In the genomic region with DNA sequence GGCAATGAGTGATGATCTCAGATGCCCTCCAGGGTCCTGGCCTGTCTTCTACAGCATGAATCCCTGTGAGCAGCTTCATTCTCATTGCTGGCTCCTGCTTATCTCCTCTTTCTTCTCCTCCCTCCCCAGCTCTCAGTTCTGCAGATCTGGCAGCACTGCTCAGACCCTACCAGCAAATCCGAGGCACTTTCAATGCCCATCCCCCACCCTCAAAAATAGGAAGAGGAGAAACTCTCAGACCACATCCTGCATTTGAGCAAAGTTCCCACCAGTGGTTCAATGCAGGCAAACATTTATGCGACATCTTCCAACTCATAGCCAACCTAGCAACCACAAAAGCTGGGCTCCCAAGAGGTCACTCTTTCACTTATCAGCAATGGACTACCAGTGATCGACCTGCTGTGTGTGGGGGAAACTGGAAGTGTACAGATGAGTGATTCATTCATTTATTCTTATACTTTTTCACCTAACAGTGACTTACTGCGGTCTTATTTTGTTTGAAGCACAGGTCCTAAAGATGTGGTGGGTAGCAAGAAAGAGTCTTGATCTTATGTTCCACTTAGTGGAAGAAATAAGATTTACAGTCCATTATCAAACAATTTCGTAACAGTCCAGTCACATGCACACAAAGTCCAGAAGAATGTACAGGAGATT, we compare ENCODE assay signal across 8 cellular contexts. TPM values are rescaled to one million over a fixed set of nuclear protein-coding genes. Genes with fewer than 3 reads are reported as not detected.
DNase-seq lines count a peak whose midpoint lies in the region; ATAC-seq and TF ChIP-seq lines count a peak whose summit lies in the region.

No MANE protein-coding gene starts in this region.

- BruUV-seq in Calu3 (replicated peaks; lab: Mats Ljungman, UMichigan) = no TSS peak

- peaks cover 85 to 94% (median 91%) of the 10 kb centered on the region in 3 donors for H3K4me1 Mint-ChIP-seq in naive B cell
- peaks cover 21% of the 10 kb centered on the region for H3K4me1 Mint-ChIP-seq in Calu3 (ENCODE audit: low read depth, unreplicated experiment)

- intact Hi-C loops in Calu3 (cut with micrococcal nuclease; ENCODE audit: unreplicated experiment) = loop anchor here (1.0 to 5.0 kb wide), 2 partner anchors 113 to 126 kb away; no protein-coding TSS in a partner anchor

- peaks cover 0 to 4% (median 0%) of the 10 kb centered on the region in 7 donors for H3K9me3 Mint-ChIP-seq in naive B cell
- no peaks in the 10 kb centered on the region for H3K9me3 Mint-ChIP-seq in Calu3 (ENCODE audit: low read depth, unreplicated experiment)

- H3K36me3 Mint-ChIP-seq in naive B cell (no peaks in the 10 kb centered on the region), Calu3 (ENCODE audit: insufficient read depth, unreplicated experiment) (no peaks in the 10 kb centered on the region)

- H3K4me3 Mint-ChIP-seq in naive B cell (peak overlapping the region; percentile 65 to 85 (median 80)), Calu3 (ENCODE audit: low read depth, unreplicated experiment) (no peak overlapping the region)

- H3K27ac Mint-ChIP-seq in naive B cell = peak overlapping the region; percentile 33 to 99 (median 94)
- no peak overlapping the region for H3K27ac Mint-ChIP-seq in Calu3 (ENCODE audit: unreplicated experiment)

- TF ChIP-seq CTCF in GM10248 (IDR thresholded peaks at IDR 0.05; ENCODE audit: control extremely low read depth, extremely low read depth, low read depth, missing control alignments) = no peak
- TF ChIP-seq CTCF in Calu3 (IDR thresholded peaks at IDR 0.05; ENCODE audit: unreplicated experiment) = no peak

- ATAC-seq in GM19455 (IDR thresholded peaks at IDR 0.05; ENCODE audit: unreplicated experiment) (peak; percentile 63), HG03442 (IDR thresholded peaks at IDR 0.05; ENCODE audit: unreplicated experiment) (peak; percentile 51), naive B cell (ENCODE audit: low read depth in 2 of 2) (peak; percentile 31 to 39)

- POLR2A ChIA-PET in GM10248 (lab: Yijun Ruan, JAX) = interaction anchor here (1.5 to 1.9 kb wide), 2 partner anchors 18 to 19 kb away, joined by 5 to 7 read pairs; no protein-coding TSS in a partner anchor

- DNase-seq in GM10248 (ENCODE audit: extremely low spot score) (peak; percentile 69), naive B cell (peak; percentile 74), Calu3 (no peak), NCI-H1694 (lab: John Stamatoyannopoulos, UW) (no peak), DMS53 treated with DMSO at 0.1 percent for 48 hours (lab: John Stamatoyannopoulos, UW; ENCODE audit: unreplicated experiment) (no peak)
- peak; percentile 46 to 66 for DNase-seq in activated CD4-positive, alpha-beta T cell treated with anti-CD3 and anti-CD28 coated beads, Interleukin-2, amount 50 U/mL, for 48 hours

- CTCF ChIA-PET in GM10248 (lab: Yijun Ruan, JAX) = interaction anchor here (0.8 to 11.1 kb wide), 12 partner anchors 10 to 260 kb away, joined by 3 to 158 read pairs (median 4); a partner anchor contains a TSS
- CTCF ChIA-PET in Calu3 (lab: Charles Lee) = no interaction called here

- H3K27me3 Mint-ChIP-seq in naive B cell = no peaks in the 10 kb centered on the region
- H3K27me3 Mint-ChIP-seq in Calu3 (ENCODE audit: unreplicated experiment) = no peaks in the 10 kb centered on the region

RNA-seq across cellular contexts. Expression of a gene that starts 5.8 kb away (rescaled TPM):
- 100 to 1,000 TPM in 4 of 6 donors, 10 to 100 TPM in 2; 42.6 to 239 (median 159) TPM for polyA plus RNA-seq in naive B cell (ENCODE audit: low read depth in 6 of 6)
- total RNA-seq in Calu3 (2022) = 0.52 TPM in 1 of 2 replicates, not detected in the other

RNA-seq across cellular contexts. Expression of a gene that starts 21.3 kb away (rescaled TPM):
- 100 to 1,000 TPM in 2 of 6 donors, 10 to 100 TPM in 4; 60.2 to 124 (median 82.6) TPM for polyA plus RNA-seq in naive B cell (ENCODE audit: low read depth in 6 of 6)
- total RNA-seq in Calu3 (2022) = 11.8 and 20.0 TPM in 2 replicates

Comparison
In these comparisons a context has a peak if more than half of its experiments do, and no peak if none do; other contexts are left out.
1. DNase-seq: peak in GM10248 (single experiment), activated CD4-positive, alpha-beta T cell treated with anti-CD3 and anti-CD28 coated beads, Interleukin-2, amount 50 U/mL, for 48 hours (2 of 2) and naive B cell (single experiment); none in Calu3 (single experiment), NCI-H1694 (single experiment) and DMS53 treated with DMSO at 0.1 percent for 48 hours (single experiment).
2. Peak in every context shown above with its lines, with median percentiles within 50 percentile points of each other: ATAC-seq.